ENCODE assay signal across 21 cellular contexts in genomic region chr1:240401721-240402120, GRCh38.
"Had no signal": no experiment of that assay in that cellular context is flagged by ENCODE, and none has a peak within 500 bp of the region (broad histone marks: within the 10 kb centered on the region; RNA-seq: fewer than 3 reads in every experiment).

No MANE protein-coding gene starts in this region.

- H3K27me3 Mint-ChIP-seq: activated CD4-positive, alpha-beta T cell treated with anti-CD3 and anti-CD28 coated beads, Interleukin-2, amount 10 ng/mL, durations not matched to agents 24 days and 14 days; activated CD8-positive, alpha-beta T cell treated with anti-CD3 and anti-CD28 coated beads for 36 hours; activated naive CD8-positive, alpha-beta T cell treated with anti-CD3 and anti-CD28 coated beads for 36 hours; progenitor cell of endocrine pancreas; stimulated activated naive CD8-positive, alpha-beta T cell treated with anti-CD3 and anti-CD28 coated beads, Interleukin-15, Interleukin-2, amounts not matched to agents 100 ng/mL and 50 ng/mL, for 24 hours had no signal

- H3K36me3 Mint-ChIP-seq: activated naive CD8-positive, alpha-beta T cell treated with anti-CD3 and anti-CD28 coated beads for 36 hours had no signal

- H3K27ac Mint-ChIP-seq: activated CD4-positive, alpha-beta T cell treated with anti-CD3 and anti-CD28 coated beads, Interleukin-2, amount 10 ng/mL, durations not matched to agents 24 days and 14 days; activated CD8-positive, alpha-beta T cell treated with anti-CD3 and anti-CD28 coated beads for 36 hours; activated naive CD8-positive, alpha-beta T cell treated with anti-CD3 and anti-CD28 coated beads for 36 hours; activated T-helper 17 cell treated with anti-CD3 and anti-CD28 coated beads, Interleukin-2, amount 50 U/mL, for 72 hours; progenitor cell of endocrine pancreas; stimulated activated naive CD8-positive, alpha-beta T cell treated with anti-CD3 and anti-CD28 coated beads, Interleukin-15, Interleukin-2, amounts not matched to agents 100 ng/mL and 50 ng/mL, for 24 hours had no signal

- H3K27ac ChIP-seq: right atrium auricular region, transverse colon had no signal

- DNase-seq: activated CD4-positive, alpha-beta T cell treated with anti-CD3 and anti-CD28 coated beads, Interleukin-2, amount 10 ng/mL, durations not matched to agents 24 days and 14 days; activated CD4-positive, CD25-positive, alpha-beta regulatory T cell; activated CD8-positive, alpha-beta T cell treated with anti-CD3 and anti-CD28 coated beads for 36 hours; activated naive CD4-positive, alpha-beta T cell; activated naive CD8-positive, alpha-beta T cell treated with anti-CD3 and anti-CD28 coated beads for 36 hours; activated T-cell treated with anti-CD3 and anti-CD28 coated beads, Interleukin-2, amount 50 U/mL, for 1 hour; amygdala; cerebellar nuclear complex; effector CD4-positive, alpha-beta T cell; hippocampal formation; islet precursor cell; left colon; stimulated activated CD4-positive, alpha-beta T cell treated with anti-CD3 and anti-CD28 coated beads, Interleukin-2, amount 100 ng/mL, for 24 hours; T1000; transverse colon had no signal

- H3K4me3 ChIP-seq: right atrium auricular region, transverse colon had no signal

- H3K27me3 ChIP-seq: right atrium auricular region, transverse colon had no signal

- H3K9me3 ChIP-seq: right atrium auricular region, transverse colon had no signal

- H3K36me3 ChIP-seq: right atrium auricular region, transverse colon had no signal

- H3K4me3 Mint-ChIP-seq: activated CD4-positive, alpha-beta T cell treated with anti-CD3 and anti-CD28 coated beads, Interleukin-2, amount 10 ng/mL, durations not matched to agents 24 days and 14 days; activated CD8-positive, alpha-beta T cell treated with anti-CD3 and anti-CD28 coated beads for 36 hours; activated naive CD8-positive, alpha-beta T cell treated with anti-CD3 and anti-CD28 coated beads for 36 hours; activated T-helper 17 cell treated with anti-CD3 and anti-CD28 coated beads, Interleukin-2, amount 50 U/mL, for 72 hours; neural crest cell; stimulated activated naive CD8-positive, alpha-beta T cell treated with anti-CD3 and anti-CD28 coated beads, Interleukin-15, Interleukin-2, amounts not matched to agents 100 ng/mL and 50 ng/mL, for 24 hours had no signal

- H3K4me1 ChIP-seq: right atrium auricular region had no signal

- ATAC-seq: activated CD8-positive, alpha-beta T cell treated with anti-CD3 and anti-CD28 coated beads for 36 hours; activated T-helper 17 cell treated with anti-CD3 and anti-CD28 coated beads, Interleukin-2, amount 50 U/mL, for 72 hours; esophagus mucosa; left colon had no signal

- H3K9me3 Mint-ChIP-seq: activated CD4-positive, alpha-beta T cell treated with anti-CD3 and anti-CD28 coated beads, Interleukin-2, amount 10 ng/mL, durations not matched to agents 24 days and 14 days; activated CD8-positive, alpha-beta T cell treated with anti-CD3 and anti-CD28 coated beads for 36 hours; activated T-helper 17 cell treated with anti-CD3 and anti-CD28 coated beads, Interleukin-2, amount 50 U/mL, for 72 hours; neural crest cell had no signal

- H3K4me1 Mint-ChIP-seq: activated CD4-positive, alpha-beta T cell treated with anti-CD3 and anti-CD28 coated beads, Interleukin-2, amount 10 ng/mL, durations not matched to agents 24 days and 14 days; activated T-helper 17 cell treated with anti-CD3 and anti-CD28 coated beads, Interleukin-2, amount 50 U/mL, for 72 hours; neural crest cell had no signal
